Comparison of ENCODE assay signal across 8 cellular contexts in the genomic region with DNA sequence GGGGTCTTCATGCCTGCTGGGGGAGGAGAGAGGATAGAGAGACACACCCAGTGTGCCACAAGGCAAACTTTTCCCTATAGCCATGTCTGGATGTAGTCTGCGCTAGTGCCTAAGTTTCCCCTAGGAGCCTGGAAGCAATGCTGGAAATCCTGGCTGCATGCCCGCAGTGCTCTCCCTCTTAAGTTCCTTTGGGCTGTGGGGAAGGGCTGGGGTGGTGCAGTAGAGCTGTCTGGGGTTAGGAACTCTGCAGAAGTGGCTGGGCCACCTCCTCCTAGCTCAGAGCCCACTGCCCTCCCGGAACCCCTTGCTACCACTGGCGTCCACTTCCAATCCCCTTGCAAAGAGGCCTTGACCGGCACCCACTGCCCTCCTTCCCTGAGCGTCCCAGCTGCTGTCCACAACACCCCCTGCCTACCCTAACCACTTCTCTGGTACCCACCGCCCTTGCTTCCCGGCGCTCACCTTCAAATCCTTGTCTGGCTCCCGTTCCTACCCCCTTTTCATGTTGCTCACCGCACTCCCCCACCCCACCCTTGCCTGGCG. TPM values are rescaled to one million over a fixed set of nuclear protein-coding genes. Genes with fewer than 3 reads are reported as not detected.
DNase-seq lines count a peak whose midpoint lies in the region; ATAC-seq and TF ChIP-seq lines count a peak whose summit lies in the region.
"Not testable (repeated sequence)": the region's sequence is repeated elsewhere in the genome, so short reads cannot be mapped to it uniquely, and the experiment has no call there.

No MANE protein-coding gene starts in this region.

- peak overlapping the region; percentile 92 to 96 (median 94) for H3K4me3 Mint-ChIP-seq in immature natural killer cell
- peak overlapping the region; percentile 92 for H3K4me3 Mint-ChIP-seq in nephron progenitor cell
- peak overlapping the region; percentile 93 to 97 for H3K4me3 Mint-ChIP-seq in stimulated activated naive B cell treated with anti-CD40 and anti-IgM and Interleukin-4, amounts not matched to agents 10 μg/mL and 1 μg/mL and 100 μg/mL, for 72 hours

- not testable (repeated sequence) for H3K36me3 Mint-ChIP-seq in immature natural killer cell
- H3K36me3 Mint-ChIP-seq in nephron progenitor cell (ENCODE audit: low read depth), result peaks cover 28% of the 10 kb centered on the region
- H3K36me3 Mint-ChIP-seq in stimulated activated naive B cell treated with anti-CD40 and anti-IgM and Interleukin-4, amounts not matched to agents 10 μg/mL and 1 μg/mL and 100 μg/mL, for 72 hours, result peaks cover 4 to 12% of the 10 kb centered on the region in 2 donors

- H3K27me3 ChIP-seq in BE2C; adipocyte (replicated peaks; ENCODE audit: control insufficient read depth, insufficient read depth, low read length): not testable (repeated sequence)

- H3K36me3 ChIP-seq in BE2C; adipocyte (ENCODE audit: control insufficient read depth, insufficient read depth, low read length, severe bottlenecking): not testable (repeated sequence)

- TF ChIP-seq CTCF in BE2C (IDR thresholded peaks at IDR 0.05; ENCODE audit: low read depth, low read length); HFF-Myc (IDR thresholded peaks at IDR 0.05; ENCODE audit: low read depth, low read length, missing control alignments); epithelial cell of proximal tubule (conservative IDR thresholded peaks at IDR 0.05; ENCODE audit: low read depth, low read length); nephron progenitor cell (IDR thresholded peaks at IDR 0.05): not testable (repeated sequence)

- not testable (repeated sequence) for DNase-seq in BE2C; HFF-Myc (ENCODE audit: extremely low read depth, low read depth); epithelial cell of proximal tubule (ENCODE audit: low read depth); immature natural killer cell; nephron progenitor cell; stimulated activated naive B cell treated with anti-CD40 and anti-IgM and Interleukin-4, amounts not matched to agents 10 μg/mL and 1 μg/mL and 100 μg/mL, for 72 hours
- peak; percentile 10 for DNase-seq in SK-N-DZ (ENCODE audit: low spot score)
- peak; percentile 7 for DNase-seq in adipocyte (ENCODE audit: low read depth)

- H3K9me3 ChIP-seq in BE2C; adipocyte (ENCODE audit: control insufficient read depth, low read length): not testable (repeated sequence)

- H3K4me3 ChIP-seq in BE2C (ENCODE audit: low read depth, low read length), result peak overlapping the region; percentile 65
- H3K4me3 ChIP-seq in HFF-Myc (replicated peaks; ENCODE audit: low read depth, low read length), result peak overlapping the region; percentile 53
- peak overlapping the region; percentile 80 for H3K4me3 ChIP-seq in adipocyte (ENCODE audit: low read length)
- peak overlapping the region; percentile 70 for H3K4me3 ChIP-seq in epithelial cell of proximal tubule (ENCODE audit: low read depth, low read length)

- peak overlapping the region; percentile 84 for H3K9ac ChIP-seq in adipocyte (ENCODE audit: low read length)

- H3K4me1 ChIP-seq in BE2C; adipocyte (ENCODE audit: control insufficient read depth, insufficient read depth, low read length): not testable (repeated sequence)

- not testable (repeated sequence) for H3K9me3 Mint-ChIP-seq in immature natural killer cell; stimulated activated naive B cell treated with anti-CD40 and anti-IgM and Interleukin-4, amounts not matched to agents 10 μg/mL and 1 μg/mL and 100 μg/mL, for 72 hours
- peaks cover 37% of the 10 kb centered on the region for H3K9me3 Mint-ChIP-seq in nephron progenitor cell

- H3K4me1 Mint-ChIP-seq in immature natural killer cell, nephron progenitor cell: not testable (repeated sequence)
- H3K4me1 Mint-ChIP-seq in stimulated activated naive B cell treated with anti-CD40 and anti-IgM and Interleukin-4, amounts not matched to agents 10 μg/mL and 1 μg/mL and 100 μg/mL, for 72 hours, result peaks cover 6 to 17% of the 10 kb centered on the region in 2 donors

- H3K27me3 Mint-ChIP-seq in immature natural killer cell (ENCODE audit: low read depth in 3 of 3); nephron progenitor cell (ENCODE audit: low read depth, poor library complexity); stimulated activated naive B cell treated with anti-CD40 and anti-IgM and Interleukin-4, amounts not matched to agents 10 μg/mL and 1 μg/mL and 100 μg/mL, for 72 hours: not testable (repeated sequence)

- H3K27ac Mint-ChIP-seq in immature natural killer cell (peak overlapping the region; percentile 75 to 90 (median 86)), nephron progenitor cell (peak overlapping the region; percentile 99)
- peak overlapping the region; percentile 97 for H3K27ac Mint-ChIP-seq in stimulated activated naive B cell treated with anti-CD40 and anti-IgM and Interleukin-4, amounts not matched to agents 10 μg/mL and 1 μg/mL and 100 μg/mL, for 72 hours

- not testable (repeated sequence) for ATAC-seq in stimulated activated naive B cell treated with anti-CD40 and anti-IgM and Interleukin-4, amounts not matched to agents 10 μg/mL and 1 μg/mL and 100 μg/mL, for 72 hours (replicated peaks)

RNA-seq across cellular contexts. Expression of a gene that starts 0.7 kb away (rescaled TPM):
- 26.7 TPM for polyA plus RNA-seq in BE2C (2012; ENCODE audit: insufficient read depth, insufficient read length, low read depth)
- polyA plus RNA-seq in SK-N-DZ (2014; cell fraction: cytosol; rRNA removed), result 16.8 and 20.8 TPM in 2 replicates
- polyA plus RNA-seq in SK-N-DZ (2014; cell fraction: nucleus; rRNA removed), result 21.2 and 41.5 TPM in 2 replicates
- 4.2 and 6.7 TPM in 2 replicates for total RNA-seq in epithelial cell of proximal tubule
- polyA plus RNA-seq in immature natural killer cell, result 10 to 100 TPM; 14.9 to 17.1 (median 16.1) TPM

RNA-seq across cellular contexts. Expression of a gene that starts 16.5 kb away (rescaled TPM):
- 0.48 TPM for polyA plus RNA-seq in BE2C (2012; ENCODE audit: insufficient read depth, insufficient read length, low read depth)
- 0.39 and 0.77 TPM in 2 replicates for polyA plus RNA-seq in SK-N-DZ (2014; cell fraction: cytosol; rRNA removed)
- 1.6 and 2.0 TPM in 2 replicates for polyA plus RNA-seq in SK-N-DZ (2014; cell fraction: nucleus; rRNA removed)
- 0.14 TPM in 1 of 2 replicates, not detected in the other for total RNA-seq in epithelial cell of proximal tubule
- under 1 TPM in 1 of 3 donors, not detected in 2; 0.09 TPM for polyA plus RNA-seq in immature natural killer cell
